19 cellular contexts compared by ENCODE assay signal in the genomic region with DNA sequence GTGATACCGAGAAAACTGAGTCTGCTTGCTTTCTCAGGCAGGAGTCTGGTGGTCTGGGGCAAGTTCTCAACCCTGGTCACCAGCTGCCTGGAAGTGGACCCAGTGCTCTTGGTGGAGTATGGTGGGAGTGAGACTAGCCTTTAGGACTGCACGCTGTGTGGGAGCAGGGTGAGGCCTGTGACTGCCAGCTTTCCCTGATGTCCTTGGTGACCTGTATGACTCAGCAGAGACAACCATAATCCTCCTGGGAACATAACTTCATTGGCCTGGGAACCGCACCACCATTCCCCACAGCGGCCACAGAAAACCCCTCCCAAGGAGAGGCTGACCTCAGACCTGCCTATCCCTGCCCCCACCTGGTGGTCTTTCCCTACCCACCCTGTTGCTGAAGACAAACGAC.
DNase-seq lines count a peak whose midpoint lies in the region; ATAC-seq, FAIRE-seq and TF ChIP-seq lines count a peak whose summit lies in the region.
"Had no signal": no experiment of that assay in that cellular context is flagged by ENCODE, and none has a peak within 500 bp of the region (broad histone marks: within the 10 kb centered on the region; RNA-seq: fewer than 3 reads in every experiment).

No MANE protein-coding gene starts in this region.

- TF ChIP-seq POLR2A in NB4 (IDR thresholded peaks at IDR 0.05; ENCODE audit: extremely low read depth, insufficient read length): no peak
- no peak for TF ChIP-seq POLR2A in GM12878 (IDR thresholded peaks at IDR 0.05; ENCODE audit: low read depth, low read length)

- H3K27ac Mint-ChIP-seq in stimulated activated memory B cell treated with anti-CD40 and anti-IgM and Interleukin-4, amounts not matched to agents 10 μg/mL and 1 μg/mL and 100 μg/mL, for 72 hours: no peak overlapping the region
- H3K27ac Mint-ChIP-seq: CD4-positive, alpha-beta T cell; IgD-negative memory B cell had no signal

- no peak overlapping the region for H3K9ac ChIP-seq in GM12878 (ENCODE audit: control insufficient read depth, insufficient read depth, low read length)
- H3K9ac ChIP-seq: GM23248 had no signal

- no peaks in the 10 kb centered on the region for H3K79me2 ChIP-seq in GM12878 (ENCODE audit: control insufficient read depth, insufficient read depth, low read length)

- CTCF ChIA-PET in GM12878 (lab: Yijun Ruan, JAX): no interaction called here

- no peak overlapping the region for H3K4me3 Mint-ChIP-seq in stimulated activated memory B cell treated with anti-CD40 and anti-IgM and Interleukin-4, amounts not matched to agents 10 μg/mL and 1 μg/mL and 100 μg/mL, for 72 hours
- H3K4me3 Mint-ChIP-seq: CD4-positive, alpha-beta T cell; IgD-negative memory B cell had no signal

- H3K4me2 ChIP-seq in GM12878 (ENCODE audit: control insufficient read depth, insufficient read depth): no peak overlapping the region

- RAD21 ChIA-PET in GM12878 (lab: Charles Lee; ENCODE audit: unreplicated experiment): no interaction called here

- peaks cover 9% of the 10 kb centered on the region for H3K9me3 Mint-ChIP-seq in stimulated activated memory B cell treated with anti-CD40 and anti-IgM and Interleukin-4, amounts not matched to agents 10 μg/mL and 1 μg/mL and 100 μg/mL, for 72 hours

- peak; percentile 6 for DNase-seq in BE2C
- peak; percentile 21 for DNase-seq in NB4 (ENCODE audit: low read depth)
- no peak for DNase-seq in GM12878 (ENCODE audit: low read depth, low spot score)
- no peak for DNase-seq in NCI-H524 (lab: John Stamatoyannopoulos, UW)
- DNase-seq: 8988T; ACHN; C1 segment of cervical spinal cord; Calu3; CD4-positive, alpha-beta T cell; DMS 273 treated with DMSO at 0.1 percent for 48 hours; GM23248; H7; KG1 had no signal

- BruUV-seq in GM12878 (replicated peaks; lab: Mats Ljungman, UMichigan): no TSS peak

- no peaks in the 10 kb centered on the region for H4K20me1 ChIP-seq in GM12878 (ENCODE audit: control insufficient read depth, insufficient read depth)

- ATAC-seq in GM12878 (no peak), GM21360 (IDR thresholded peaks at IDR 0.05; ENCODE audit: unreplicated experiment) (no peak), GM21619 (IDR thresholded peaks at IDR 0.05; ENCODE audit: unreplicated experiment) (no peak)
- ATAC-seq in stimulated activated memory B cell treated with anti-CD40 and anti-IgM and Interleukin-4, amounts not matched to agents 10 μg/mL and 1 μg/mL and 100 μg/mL, for 72 hours: peak; percentile 34

- POLR2A ChIA-PET in GM12878 (lab: Charles Lee): no interaction called here

- H3K36me3 Mint-ChIP-seq in stimulated activated memory B cell treated with anti-CD40 and anti-IgM and Interleukin-4, amounts not matched to agents 10 μg/mL and 1 μg/mL and 100 μg/mL, for 72 hours: no peaks in the 10 kb centered on the region
- H3K36me3 Mint-ChIP-seq: IgD-negative memory B cell had no signal

- H3K4me1 ChIP-seq in BE2C (0 out of 2 replicates have a peak, but pooled peaks cover 2% of the 10 kb centered on the region), GM12878 (ENCODE audit: control insufficient read depth, insufficient read depth, low read length) (no peaks in the 10 kb centered on the region)

- intact Hi-C loops in GM12878 (cut with micrococcal nuclease; ENCODE audit: unreplicated experiment): no loop called here

- in situ Hi-C loops in GM12878 (cut with MboI): no loop called here

- TF ChIP-seq EP300 in GM12878 (IDR thresholded peaks at IDR 0.05; ENCODE audit: borderline replicate concordance in 1 of 2, control insufficient read depth in 1 of 2, low read depth in 2 of 2, low read length in 2 of 2): no peak

- FAIRE-seq in GM12878 (lab: Jason Lieb, UNC): no peak
- FAIRE-seq: GM12892, GM19239 had no signal

- no peaks in the 10 kb centered on the region for H3K36me3 ChIP-seq in BE2C
- no peaks in the 10 kb centered on the region for H3K36me3 ChIP-seq in GM12878 (ENCODE audit: control insufficient read depth in 2 of 2, insufficient read depth in 2 of 2, low read length in 1 of 2)

- H3K4me3 ChIP-seq in BE2C (ENCODE audit: low read depth, low read length) (no peak overlapping the region), NB4 (ENCODE audit: low read depth, low read length) (no peak overlapping the region), GM12878 (no peak overlapping the region)
- H3K4me3 ChIP-seq: GM23248 had no signal

- H3K27ac ChIP-seq in GM12878 (ENCODE audit: control insufficient read depth, insufficient read depth): no peak overlapping the region
- H3K27ac ChIP-seq: GM23248 had no signal

- no peaks in the 10 kb centered on the region for H3K4me1 Mint-ChIP-seq in stimulated activated memory B cell treated with anti-CD40 and anti-IgM and Interleukin-4, amounts not matched to agents 10 μg/mL and 1 μg/mL and 100 μg/mL, for 72 hours
- H3K4me1 Mint-ChIP-seq: IgD-negative memory B cell had no signal

- H2AFZ ChIP-seq in GM12878 (ENCODE audit: control insufficient read depth, low read depth, low read length): no peak overlapping the region
- H2AFZ ChIP-seq: GM23248 had no signal

- TF ChIP-seq CTCF in BE2C (IDR thresholded peaks at IDR 0.05; ENCODE audit: low read depth, low read length): no peak
- TF ChIP-seq CTCF in NB4 (IDR thresholded peaks at IDR 0.05; ENCODE audit: low read depth, low read length): no peak
- TF ChIP-seq CTCF in GM12878 (IDR thresholded peaks at IDR 0.05 in 2 of 3, conservative IDR thresholded peaks at IDR 0.05 in 1 of 3; ENCODE audit: control insufficient read depth in 2 of 3, extremely low read depth in 1 of 3, insufficient read depth in 1 of 3, low read depth in 3 of 3, low read length in 3 of 3): no peak

- no peaks in the 10 kb centered on the region for H3K27me3 Mint-ChIP-seq in stimulated activated memory B cell treated with anti-CD40 and anti-IgM and Interleukin-4, amounts not matched to agents 10 μg/mL and 1 μg/mL and 100 μg/mL, for 72 hours
- H3K27me3 Mint-ChIP-seq: CD4-positive, alpha-beta T cell; IgD-negative memory B cell had no signal

- TF ChIP-seq RAD21 in GM12878 (IDR thresholded peaks at IDR 0.05; ENCODE audit: insufficient read depth, low read depth, low read length): no peak

- SMC1A ChIA-PET in GM12878 (lab: Charles Lee; ENCODE audit: uncharacterized antibody, unreplicated experiment): no interaction called here

- WGBS in GM12878 (ENCODE audit: insufficient coverage, insufficient replicate concordance, low lambda C conversion rate, missing lambda C conversion rate): 14% methylated on average over 5 of the region's 5 CpGs

- H3K27me3 ChIP-seq in BE2C (no peaks in the 10 kb centered on the region), GM12878 (replicated peaks in 1 of 2; ENCODE audit: control insufficient read depth in 2 of 2, insufficient read depth in 2 of 2, low read length in 1 of 2) (no peaks in the 10 kb centered on the region)

- no peaks in the 10 kb centered on the region; the same call in 1 of the 2 replicates for H3K9me3 ChIP-seq in BE2C
- no peaks in the 10 kb centered on the region for H3K9me3 ChIP-seq in GM12878 (replicated peaks; ENCODE audit: control insufficient read depth, insufficient read depth, low read length)

TF ChIP-seq in GM12878, 131 proteins besides CTCF, POLR2A, EP300 and RAD21:
- TF ChIP-seq MEF2B (IDR thresholded peaks at IDR 0.05; ENCODE audit: partially characterized antibody, poor library complexity, severe bottlenecking) (peak; percentile 19), ASH2L (IDR thresholded peaks at IDR 0.05; ENCODE audit: borderline replicate concordance, low read depth) (no peak), ZBED1 (IDR thresholded peaks at IDR 0.05; ENCODE audit: borderline replicate concordance) (no peak)
TF ChIP-seq in GM12878: peak in this region for 1.

Comparison
In these comparisons a context has a peak if more than half of its experiments do, and no peak if none do; other contexts are left out.
1. DNase-seq: peak in BE2C (single experiment) and NB4 (single experiment); none in GM12878 (single experiment) and NCI-H524 (0 of 2).